Comparison of ENCODE assay signal across 9 cellular contexts in genomic region chr18:58788971-58789797, GRCh38.
DNase-seq lines count a peak whose midpoint lies in the region; ATAC-seq lines count a peak whose summit lies in the region.
"Had no signal": no experiment of that assay in that cellular context is flagged by ENCODE, and none has a peak within 500 bp of the region (broad histone marks: within the 10 kb centered on the region; RNA-seq: fewer than 3 reads in every experiment).

No MANE protein-coding gene starts in this region.

- no peak overlapping the region for H3K27ac Mint-ChIP-seq in activated CD8-positive, alpha-beta T cell treated with anti-CD3 and anti-CD28 coated beads, Interleukin-2, amount 10 ng/mL, durations not matched to agents 7 days and 5 days
- H3K27ac Mint-ChIP-seq: activated T-helper 17 cell treated with anti-CD3 and anti-CD28 coated beads, Interleukin-2, amount 50 U/mL, for 72 hours had no signal

- no peaks in the 10 kb centered on the region for H3K9me3 Mint-ChIP-seq in activated CD8-positive, alpha-beta T cell treated with anti-CD3 and anti-CD28 coated beads, Interleukin-2, amount 10 ng/mL, durations not matched to agents 7 days and 5 days (ENCODE audit: insufficient read depth)
- H3K9me3 Mint-ChIP-seq: activated T-helper 17 cell treated with anti-CD3 and anti-CD28 coated beads, Interleukin-2, amount 50 U/mL, for 72 hours had no signal

- peak overlapping the region; percentile 51 for H3K27ac ChIP-seq in HUES64 (ENCODE audit: low read depth, low read length)
- H3K27ac ChIP-seq in duodenal mucosa (ENCODE audit: low read depth, low read length) = peak overlapping the region; percentile 33

- H3K9ac ChIP-seq in HUES64 (ENCODE audit: low read depth, low read length) (peak overlapping the region; percentile 8; the same call in 1 of the 2 replicates), duodenal mucosa (ENCODE audit: low read depth in 1 of 2, low read length in 2 of 2) (no peak overlapping the region)

- H3K4me3 Mint-ChIP-seq in activated CD8-positive, alpha-beta T cell treated with anti-CD3 and anti-CD28 coated beads, Interleukin-2, amount 10 ng/mL, durations not matched to agents 7 days and 5 days = no peak overlapping the region
- H3K4me3 Mint-ChIP-seq: activated T-helper 17 cell treated with anti-CD3 and anti-CD28 coated beads, Interleukin-2, amount 50 U/mL, for 72 hours had no signal

- H3K27me3 ChIP-seq in HUES64 (ENCODE audit: insufficient read depth, low read length) (no peaks in the 10 kb centered on the region), duodenal mucosa (ENCODE audit: control insufficient read depth in 1 of 2, insufficient read depth in 2 of 2, low read length in 2 of 2) (no peaks in the 10 kb centered on the region)

- no peak for ATAC-seq in HG02623 (IDR thresholded peaks at IDR 0.05; ENCODE audit: unreplicated experiment)
- ATAC-seq in activated CD8-positive, alpha-beta T cell treated with anti-CD3 and anti-CD28 coated beads, Interleukin-2, amount 10 ng/mL, durations not matched to agents 7 days and 5 days = no peak
- ATAC-seq: activated T-helper 17 cell treated with anti-CD3 and anti-CD28 coated beads, Interleukin-2, amount 50 U/mL, for 72 hours had no signal

- H3K36me3 ChIP-seq in HUES64 (ENCODE audit: insufficient read depth, low read length) = no peaks in the 10 kb centered on the region
- H3K36me3 ChIP-seq in duodenal mucosa (ENCODE audit: control insufficient read depth in 1 of 2, insufficient read depth in 2 of 2, low read length in 2 of 2) = no peaks in the 10 kb centered on the region

- peaks cover 9% of the 10 kb centered on the region for H3K27me3 Mint-ChIP-seq in activated CD8-positive, alpha-beta T cell treated with anti-CD3 and anti-CD28 coated beads, Interleukin-2, amount 10 ng/mL, durations not matched to agents 7 days and 5 days (ENCODE audit: low read depth)

- no peaks in the 10 kb centered on the region for H3K9me3 ChIP-seq in HUES64 (ENCODE audit: insufficient read depth, low read depth, low read length)
- H3K9me3 ChIP-seq in duodenal mucosa (ENCODE audit: control insufficient read depth in 1 of 2, low read length in 2 of 2) = no peaks in the 10 kb centered on the region

- CTCF ChIA-PET in activated CD8-positive, alpha-beta T cell treated with anti-CD3 and anti-CD28 coated beads, Interleukin-2, amount 10 ng/mL, durations not matched to agents 7 days and 5 days (lab: Charles Lee) = interaction anchor here (0.6 kb wide), 1 partner anchor 474 kb away, joined by 5 read pairs; no protein-coding TSS in a partner anchor

- H3K4me3 ChIP-seq in HUES64 (ENCODE audit: low read length) (no peak overlapping the region), duodenal mucosa (ENCODE audit: low read depth in 1 of 2, low read length in 2 of 2) (no peak overlapping the region)

- H3K4me1 Mint-ChIP-seq in activated CD8-positive, alpha-beta T cell treated with anti-CD3 and anti-CD28 coated beads, Interleukin-2, amount 10 ng/mL, durations not matched to agents 7 days and 5 days (ENCODE audit: low read depth) = no peaks in the 10 kb centered on the region
- H3K4me1 Mint-ChIP-seq: activated T-helper 17 cell treated with anti-CD3 and anti-CD28 coated beads, Interleukin-2, amount 50 U/mL, for 72 hours had no signal

- WGBS in HUES64 = 46% methylated on average over 10 of the region's 11 CpGs

- DNase-seq in left kidney (ENCODE audit: low read depth, low spot score) (peak; percentile 86), stromal cell of bone marrow (ENCODE audit: low read depth) (peak; percentile 50), NCI-H2029 treated with DMSO at 0.1 percent for 48 hours (lab: John Stamatoyannopoulos, UW) (no peak), NK-92 (lab: John Stamatoyannopoulos, UW; ENCODE audit: unreplicated experiment) (no peak)
- DNase-seq in activated CD8-positive, alpha-beta T cell treated with anti-CD3 and anti-CD28 coated beads, Interleukin-2, amount 10 ng/mL, durations not matched to agents 7 days and 5 days = no peak

- POLR2A ChIA-PET in activated CD8-positive, alpha-beta T cell treated with anti-CD3 and anti-CD28 coated beads, Interleukin-2, amount 10 ng/mL, durations not matched to agents 7 days and 5 days (lab: Charles Lee) = no interaction called here

- no peaks in the 10 kb centered on the region for H3K36me3 Mint-ChIP-seq in activated CD8-positive, alpha-beta T cell treated with anti-CD3 and anti-CD28 coated beads, Interleukin-2, amount 10 ng/mL, durations not matched to agents 7 days and 5 days (ENCODE audit: low read depth)

- H3K4me1 ChIP-seq in HUES64 (ENCODE audit: insufficient read depth, low read length) (peaks cover 40% of the 10 kb centered on the region), duodenal mucosa (ENCODE audit: control insufficient read depth in 1 of 2, insufficient read depth in 2 of 2, low read length in 2 of 2) (peaks cover 5 to 14% of the 10 kb centered on the region in 2 donors)

Comparison
In these comparisons a context has a peak if more than half of its experiments do, and no peak if none do; other contexts are left out.
1. DNase-seq: peak in left kidney (single experiment) and stromal cell of bone marrow (single experiment); none in NCI-H2029 treated with DMSO at 0.1 percent for 48 hours (single experiment), activated CD8-positive, alpha-beta T cell treated with anti-CD3 and anti-CD28 coated beads, Interleukin-2, amount 10 ng/mL, durations not matched to agents 7 days and 5 days (single experiment) and NK-92 (single experiment).